In genomic region chr16:88312732-88313131, GRCh38 we compare ENCODE assay signal across 32 cellular contexts.
"Had no signal": no experiment of that assay in that cellular context is flagged by ENCODE, and none has a peak within 500 bp of the region (broad histone marks: within the 10 kb centered on the region; RNA-seq: fewer than 3 reads in every experiment).

No MANE protein-coding gene starts in this region.

- DNase-seq: activated CD4-positive, alpha-beta memory T cell treated with anti-CD3 and anti-CD28 coated beads for 36 hours; activated CD4-positive, alpha-beta T cell treated with anti-CD3 and anti-CD28 coated beads for 36 hours; activated CD4-positive, alpha-beta T cell treated with anti-CD3 and anti-CD28 coated beads, Interleukin-2, amount 10 ng/mL, durations not matched to agents 24 days and 14 days; activated CD4-positive, CD25-positive, alpha-beta regulatory T cell; activated CD4-positive, CD25-positive, alpha-beta regulatory T cell treated with anti-CD3 and anti-CD28 coated beads, Interleukin-2, amount 50 U/mL, for 72 hours; activated CD8-positive, alpha-beta memory T cell treated with anti-CD3 and anti-CD28 coated beads, Interleukin-2, amount 10 ng/mL, durations not matched to agents 7 days and 5 days; activated CD8-positive, alpha-beta memory T cell treated with anti-CD3 and anti-CD28 coated beads, Interleukin-2, amount 50 U/mL, for 4 hours; activated CD8-positive, alpha-beta T cell treated with anti-CD3 and anti-CD28 coated beads, Interleukin-2, amount 10 ng/mL, durations not matched to agents 7 days and 5 days; activated effector memory CD4-positive, alpha-beta T cell treated with anti-CD3 and anti-CD28 coated beads, Interleukin-2, amount 50 U/mL, for 16 hours; activated naive CD4-positive, alpha-beta T cell treated with anti-CD3 and anti-CD28 coated beads for 36 hours; activated naive CD8-positive, alpha-beta T cell treated with anti-CD3 and anti-CD28 coated beads for 36 hours; activated naive CD8-positive, alpha-beta T cell treated with anti-CD3 and anti-CD28 coated beads, Interleukin-2, amount 50 U/mL, for 24 hours; activated T-cell treated with anti-CD3 and anti-CD28 coated beads, Interleukin-2, amount 50 U/mL, for 1 hour; activated T-cell treated with anti-CD3 and anti-CD28 coated beads, Interleukin-2, amount 50 U/mL, for 48 hours; adrenal gland; amygdala; body of pancreas; caudate nucleus; cortex of kidney; dermis blood vessel endothelial cell; effector CD8-positive, alpha-beta T cell; esophagus squamous epithelium; foreskin melanocyte; T-helper 2 cell had no signal

- H3K4me1 ChIP-seq: body of pancreas had no signal

- H3K27ac ChIP-seq: adrenal gland, body of pancreas, epithelial cell of prostate, esophagus squamous epithelium, gastroesophageal sphincter had no signal

- H3K27ac Mint-ChIP-seq: activated CD4-positive, alpha-beta memory T cell treated with anti-CD3 and anti-CD28 coated beads for 36 hours; activated CD4-positive, alpha-beta T cell treated with anti-CD3 and anti-CD28 coated beads for 36 hours; activated CD4-positive, alpha-beta T cell treated with anti-CD3 and anti-CD28 coated beads, Interleukin-2, amount 10 ng/mL, durations not matched to agents 24 days and 14 days; activated CD8-positive, alpha-beta memory T cell treated with anti-CD3 and anti-CD28 coated beads, Interleukin-2, amount 10 ng/mL, durations not matched to agents 7 days and 5 days; activated CD8-positive, alpha-beta T cell treated with anti-CD3 and anti-CD28 coated beads, Interleukin-2, amount 10 ng/mL, durations not matched to agents 7 days and 5 days; activated naive CD4-positive, alpha-beta T cell treated with anti-CD3 and anti-CD28 coated beads for 36 hours; activated naive CD4-positive, alpha-beta T cell treated with anti-CD3 and anti-CD28 coated beads, Interleukin-2, amount 50 U/mL, for 24 hours; activated naive CD8-positive, alpha-beta T cell treated with anti-CD3 and anti-CD28 coated beads for 36 hours; activated naive CD8-positive, alpha-beta T cell treated with anti-CD3 and anti-CD28 coated beads, Interleukin-2, amount 50 U/mL, for 24 hours; activated T-helper 1 cell treated with anti-CD3 and anti-CD28 coated beads, Interleukin-12 subunit alpha, Interleukin-12 subunit beta, Interleukin-2, Interleukin-4 antibody, amounts not matched to agents 30 ng/mL and 10 ng/mL and 1 ng/mL, durations not matched to agents 14 hours and 24 hours and 36 hours; activated T-helper 2 cell treated with anti-CD3 and anti-CD28 coated beads, Interferon-gamma antibody, Interleukin-2, Interleukin-4, amounts not matched to agents 10 μg/mL and 5 μg/mL and 100 μg/mL, durations not matched to agents 14 hours and 24 hours and 36 hours had no signal

- H3K27me3 ChIP-seq: adrenal gland, body of pancreas had no signal

- H3K4me3 ChIP-seq: adrenal gland, body of pancreas, esophagus squamous epithelium, gastroesophageal sphincter had no signal

- H3K4me1 Mint-ChIP-seq: activated CD4-positive, alpha-beta T cell treated with anti-CD3 and anti-CD28 coated beads for 36 hours; activated CD4-positive, alpha-beta T cell treated with anti-CD3 and anti-CD28 coated beads, Interleukin-2, amount 10 ng/mL, durations not matched to agents 24 days and 14 days; activated CD8-positive, alpha-beta memory T cell treated with anti-CD3 and anti-CD28 coated beads, Interleukin-2, amount 10 ng/mL, durations not matched to agents 7 days and 5 days; activated naive CD4-positive, alpha-beta T cell treated with anti-CD3 and anti-CD28 coated beads, Interleukin-2, amount 50 U/mL, for 24 hours; activated naive CD8-positive, alpha-beta T cell treated with anti-CD3 and anti-CD28 coated beads for 36 hours; activated naive CD8-positive, alpha-beta T cell treated with anti-CD3 and anti-CD28 coated beads, Interleukin-2, amount 50 U/mL, for 24 hours had no signal

- H3K36me3 Mint-ChIP-seq: activated CD4-positive, alpha-beta memory T cell treated with anti-CD3 and anti-CD28 coated beads for 36 hours; activated CD8-positive, alpha-beta memory T cell treated with anti-CD3 and anti-CD28 coated beads, Interleukin-2, amount 10 ng/mL, durations not matched to agents 7 days and 5 days; activated naive CD4-positive, alpha-beta T cell treated with anti-CD3 and anti-CD28 coated beads, Interleukin-2, amount 50 U/mL, for 24 hours; activated naive CD8-positive, alpha-beta T cell treated with anti-CD3 and anti-CD28 coated beads for 36 hours had no signal

- H3K9me3 ChIP-seq: adrenal gland, esophagus squamous epithelium, gastroesophageal sphincter had no signal

- H3K4me3 Mint-ChIP-seq: activated CD4-positive, alpha-beta memory T cell treated with anti-CD3 and anti-CD28 coated beads for 36 hours; activated CD4-positive, alpha-beta T cell treated with anti-CD3 and anti-CD28 coated beads for 36 hours; activated CD4-positive, alpha-beta T cell treated with anti-CD3 and anti-CD28 coated beads, Interleukin-2, amount 10 ng/mL, durations not matched to agents 24 days and 14 days; activated CD8-positive, alpha-beta memory T cell treated with anti-CD3 and anti-CD28 coated beads, Interleukin-2, amount 10 ng/mL, durations not matched to agents 7 days and 5 days; activated CD8-positive, alpha-beta T cell treated with anti-CD3 and anti-CD28 coated beads, Interleukin-2, amount 10 ng/mL, durations not matched to agents 7 days and 5 days; activated naive CD4-positive, alpha-beta T cell treated with anti-CD3 and anti-CD28 coated beads for 36 hours; activated naive CD4-positive, alpha-beta T cell treated with anti-CD3 and anti-CD28 coated beads, Interleukin-2, amount 50 U/mL, for 24 hours; activated naive CD8-positive, alpha-beta T cell treated with anti-CD3 and anti-CD28 coated beads for 36 hours; activated naive CD8-positive, alpha-beta T cell treated with anti-CD3 and anti-CD28 coated beads, Interleukin-2, amount 50 U/mL, for 24 hours; activated T-helper 1 cell treated with anti-CD3 and anti-CD28 coated beads, Interleukin-12 subunit alpha, Interleukin-12 subunit beta, Interleukin-2, Interleukin-4 antibody, amounts not matched to agents 30 ng/mL and 10 ng/mL and 1 ng/mL, durations not matched to agents 14 hours and 24 hours and 36 hours had no signal

- H3K9me3 Mint-ChIP-seq: activated CD4-positive, alpha-beta T cell treated with anti-CD3 and anti-CD28 coated beads, Interleukin-2, amount 10 ng/mL, durations not matched to agents 24 days and 14 days; activated T-helper 1 cell treated with anti-CD3 and anti-CD28 coated beads, Interleukin-12 subunit alpha, Interleukin-12 subunit beta, Interleukin-2, Interleukin-4 antibody, amounts not matched to agents 30 ng/mL and 10 ng/mL and 1 ng/mL, durations not matched to agents 14 hours and 24 hours and 36 hours had no signal

- ATAC-seq: activated CD4-positive, alpha-beta T cell treated with anti-CD3 and anti-CD28 coated beads for 36 hours; activated CD8-positive, alpha-beta memory T cell treated with anti-CD3 and anti-CD28 coated beads, Interleukin-2, amount 10 ng/mL, durations not matched to agents 7 days and 5 days; activated CD8-positive, alpha-beta T cell treated with anti-CD3 and anti-CD28 coated beads, Interleukin-2, amount 10 ng/mL, durations not matched to agents 7 days and 5 days; activated naive CD8-positive, alpha-beta T cell treated with anti-CD3 and anti-CD28 coated beads, Interleukin-2, amount 50 U/mL, for 24 hours; body of pancreas; gastroesophageal sphincter had no signal

- FAIRE-seq: colon, endometrium, endothelial cell of umbilical vein had no signal

- H3K36me3 ChIP-seq: adrenal gland, esophagus squamous epithelium, gastroesophageal sphincter had no signal
